ENCODE assay signal across 9 cellular contexts in the genomic region with DNA sequence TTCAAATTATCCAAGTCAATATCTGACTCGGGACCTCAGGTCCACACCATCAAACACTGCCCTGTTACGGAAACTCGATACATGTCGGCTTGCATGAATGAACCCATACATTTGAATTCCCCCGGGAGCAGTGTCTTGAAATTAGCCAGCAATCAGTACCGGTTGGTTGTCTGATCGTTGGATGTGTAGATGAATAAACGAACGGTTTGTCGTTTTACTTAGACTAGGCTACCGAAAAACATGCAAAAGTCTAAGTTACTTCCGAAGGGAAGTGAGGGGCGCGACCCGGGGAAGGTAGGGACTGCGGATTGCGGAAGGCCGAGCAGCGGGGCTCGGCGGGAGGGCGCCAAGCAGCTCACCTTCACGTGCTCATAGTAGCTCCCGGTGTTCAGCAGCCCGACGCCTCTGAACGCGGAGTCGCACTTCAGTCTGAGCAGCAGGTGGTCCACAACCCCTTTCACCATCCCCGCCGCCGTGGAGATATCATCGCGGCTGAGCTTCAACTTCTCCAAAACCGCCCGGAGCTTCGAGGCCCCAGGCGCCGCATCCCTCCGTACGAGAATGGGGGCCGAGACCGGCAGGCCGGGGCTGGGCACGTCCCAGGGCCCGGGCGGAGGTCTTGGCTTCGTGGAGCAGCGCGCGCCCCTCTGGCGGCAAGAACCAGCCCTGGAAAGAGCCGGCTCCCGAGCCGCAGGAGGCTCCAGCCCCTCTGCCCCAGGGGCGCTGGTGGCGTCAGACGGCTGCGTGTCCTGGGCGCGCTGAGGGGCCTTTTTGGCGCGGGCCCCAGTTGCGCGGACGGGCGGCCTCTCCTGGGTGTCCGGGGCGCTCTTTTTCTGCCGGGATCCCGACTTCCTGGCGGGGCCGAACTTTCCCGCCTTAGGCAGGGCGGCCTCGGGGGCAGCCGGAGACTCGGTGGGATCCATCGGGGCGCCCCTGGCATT. TPM values are rescaled to one million over a fixed set of nuclear protein-coding genes. Genes with fewer than 3 reads are reported as not detected.
DNase-seq lines count a peak whose midpoint lies in the region; ATAC-seq lines count a peak whose summit lies in the region.
"Had no signal": no experiment of that assay in that cellular context is flagged by ENCODE, and none has a peak within 500 bp of the region (broad histone marks: within the 10 kb centered on the region; RNA-seq: fewer than 3 reads in every experiment).

No MANE protein-coding gene starts in this region.

- peaks cover 0 to 20% of the 10 kb centered on the region in 2 donors for H3K36me3 Mint-ChIP-seq in CD4-positive, alpha-beta memory T cell
- peaks cover 35% of the 10 kb centered on the region for H3K36me3 Mint-ChIP-seq in activated naive CD8-positive, alpha-beta T cell treated with anti-CD3 and anti-CD28 coated beads for 36 hours

- DNase-seq in CD4-positive, alpha-beta memory T cell, result peak; percentile 41 to 64 (median 49)
- DNase-seq in SJCRH30, result peak; percentile 30 to 50
- DNase-seq in activated naive CD8-positive, alpha-beta T cell treated with anti-CD3 and anti-CD28 coated beads for 36 hours, result peak; percentile 61
- DNase-seq in Right ventricle myocardium superior, result peak; percentile 68
- peak; percentile 86 for DNase-seq in posterior vena cava (ENCODE audit: low spot score)
- DNase-seq in cerebellar nuclear complex (lab: John Stamatoyannopoulos, UW), result no peak

- CTCF ChIA-PET in CD4-positive, alpha-beta memory T cell (lab: Charles Lee; ENCODE audit: partially characterized antibody), result interaction anchor here (1.0 to 3.9 kb wide), 15 partner anchors 10 to 201 kb away, joined by 3 to 42 read pairs (median 4); a partner anchor contains a TSS

- H3K4me3 Mint-ChIP-seq in CD4-positive, alpha-beta memory T cell, result peak overlapping the region; percentile 90 to 99 (median 97)
- peak overlapping the region; percentile 95 for H3K4me3 Mint-ChIP-seq in activated naive CD8-positive, alpha-beta T cell treated with anti-CD3 and anti-CD28 coated beads for 36 hours

- no peaks in the 10 kb centered on the region for H3K27me3 ChIP-seq in CD4-positive, alpha-beta memory T cell (ENCODE audit: insufficient read depth, low read length)
- H3K27me3 ChIP-seq in SJCRH30, result no peaks in the 10 kb centered on the region

- H3K27ac ChIP-seq in CD4-positive, alpha-beta memory T cell (ENCODE audit: low read depth, low read length), result peak overlapping the region; percentile 92
- H3K27ac ChIP-seq in SJCRH30, result peak overlapping the region; percentile 93
- H3K27ac ChIP-seq: SJSA1 had no signal

- ATAC-seq in GM19397 (IDR thresholded peaks at IDR 0.05; ENCODE audit: unreplicated experiment), result peak; percentile 65
- ATAC-seq in HG03565 (IDR thresholded peaks at IDR 0.05; ENCODE audit: unreplicated experiment), result peak; percentile 34
- peak; percentile 78 for ATAC-seq in Right ventricle myocardium superior (ENCODE audit: poor library complexity)

- H3K36me3 ChIP-seq in CD4-positive, alpha-beta memory T cell (ENCODE audit: insufficient read depth, low read length), result no peaks in the 10 kb centered on the region
- H3K36me3 ChIP-seq in SJCRH30, result no peaks in the 10 kb centered on the region
- H3K36me3 ChIP-seq: SJSA1 had no signal

- H3K4me3 ChIP-seq in CD4-positive, alpha-beta memory T cell (ENCODE audit: low read length in 2 of 2), result peak overlapping the region; percentile 97 to 98
- peak overlapping the region; percentile 72 for H3K4me3 ChIP-seq in SJCRH30
- H3K4me3 ChIP-seq: SJSA1 had no signal

- peaks cover 32% of the 10 kb centered on the region for H3K4me1 ChIP-seq in CD4-positive, alpha-beta memory T cell (ENCODE audit: insufficient read depth, low read length)
- no peaks in the 10 kb centered on the region for H3K4me1 ChIP-seq in SJCRH30
- H3K4me1 ChIP-seq: SJSA1 had no signal

- intact Hi-C loops in CD4-positive, alpha-beta memory T cell (cut with micrococcal nuclease), result loop anchor here (1.0 to 5.0 kb wide), 5 partner anchors 10 to 189 kb away; a partner anchor contains a TSS
- intact Hi-C loops in Right ventricle myocardium superior (cut with DNase I) (no loop called here), posterior vena cava (cut with DNase I) (no loop called here)

- H3K9me3 Mint-ChIP-seq in CD4-positive, alpha-beta memory T cell, result peaks cover 0 to 2% (median 0%) of the 10 kb centered on the region in 8 donors
- peaks cover 2% of the 10 kb centered on the region for H3K9me3 Mint-ChIP-seq in activated naive CD8-positive, alpha-beta T cell treated with anti-CD3 and anti-CD28 coated beads for 36 hours

- no peaks in the 10 kb centered on the region for H3K27me3 Mint-ChIP-seq in CD4-positive, alpha-beta memory T cell
- H3K27me3 Mint-ChIP-seq in activated naive CD8-positive, alpha-beta T cell treated with anti-CD3 and anti-CD28 coated beads for 36 hours, result no peaks in the 10 kb centered on the region

- POLR2A ChIA-PET in CD4-positive, alpha-beta memory T cell (lab: Charles Lee; ENCODE audit: partially characterized antibody), result interaction anchor here (0.6 to 3.8 kb wide), 25 partner anchors 10 to 271 kb away, joined by 3 to 135 read pairs (median 5); a partner anchor contains a TSS

- H3K9me3 ChIP-seq in CD4-positive, alpha-beta memory T cell (ENCODE audit: control insufficient read depth in 1 of 2, low read length in 2 of 2), result no peaks in the 10 kb centered on the region
- no peaks in the 10 kb centered on the region for H3K9me3 ChIP-seq in SJCRH30 (replicated peaks)

- peaks cover 14 to 44% (median 24%) of the 10 kb centered on the region in 4 donors for H3K4me1 Mint-ChIP-seq in CD4-positive, alpha-beta memory T cell
- H3K4me1 Mint-ChIP-seq in activated naive CD8-positive, alpha-beta T cell treated with anti-CD3 and anti-CD28 coated beads for 36 hours, result peaks cover 18% of the 10 kb centered on the region

- H3K27ac Mint-ChIP-seq in CD4-positive, alpha-beta memory T cell, result peak overlapping the region; percentile 88 to 97 (median 92)
- H3K27ac Mint-ChIP-seq in activated naive CD8-positive, alpha-beta T cell treated with anti-CD3 and anti-CD28 coated beads for 36 hours, result peak overlapping the region; percentile 88

RNA-seq across cellular contexts. Expression of a gene that starts 0.7 kb away (rescaled TPM):
- 10 to 100 TPM; 16.4 to 17.8 TPM for total RNA-seq in CD4-positive, alpha-beta memory T cell
- 10 to 100 TPM in 1 of 2 donors, 1 to 10 TPM in 1; 6.4 to 19.9 TPM for polyA plus RNA-seq in CD4-positive, alpha-beta memory T cell
- 16.5 and 17.9 TPM in 2 replicates for total RNA-seq in SJCRH30 (2014; rRNA removed; shearing (Covaris generic))
- total RNA-seq in activated naive CD8-positive, alpha-beta T cell treated with anti-CD3 and anti-CD28 coated beads for 36 hours, result 10 to 100 TPM; 27.9 to 29.5 TPM
- total RNA-seq in Right ventricle myocardium superior, result 0.81 TPM
- 1 to 10 TPM; 5.3 to 6.2 TPM for total RNA-seq in posterior vena cava

RNA-seq across cellular contexts. Expression of a gene that starts 10.1 kb away (rescaled TPM):
- 10 to 100 TPM; 98.9 to 99.8 TPM for total RNA-seq in CD4-positive, alpha-beta memory T cell
- 10 to 100 TPM; 31.7 to 40.9 TPM for polyA plus RNA-seq in CD4-positive, alpha-beta memory T cell
- 26.9 and 41.1 TPM in 2 replicates for total RNA-seq in SJCRH30 (2014; rRNA removed; shearing (Covaris generic))
- 10 to 100 TPM; 48.9 to 51.2 TPM for total RNA-seq in activated naive CD8-positive, alpha-beta T cell treated with anti-CD3 and anti-CD28 coated beads for 36 hours
- total RNA-seq in Right ventricle myocardium superior, result 24.9 TPM
- 10 to 100 TPM; 18.3 to 20.6 TPM for total RNA-seq in posterior vena cava

RNA-seq across cellular contexts. Expression of a gene that starts 56.8 kb away (rescaled TPM):
- total RNA-seq in CD4-positive, alpha-beta memory T cell, result 1 to 10 TPM in 1 of 2 experiments, under 1 TPM in 1; 0.81 to 1.9 TPM
- under 1 TPM; 0.49 to 0.70 TPM for polyA plus RNA-seq in CD4-positive, alpha-beta memory T cell
- total RNA-seq in SJCRH30 (2014; rRNA removed; shearing (Covaris generic)), result not detected in 2 replicates
- under 1 TPM; 0.39 to 0.44 TPM for total RNA-seq in activated naive CD8-positive, alpha-beta T cell treated with anti-CD3 and anti-CD28 coated beads for 36 hours
- total RNA-seq in Right ventricle myocardium superior (0.62 TPM), posterior vena cava (1 to 10 TPM in 1 of 2 donors, under 1 TPM in 1; 0.43 to 1.3 TPM)
- total RNA-seq: SJSA1 had no signal

Comparison
In these comparisons a context has a peak if more than half of its experiments do, and no peak if none do; other contexts are left out.
1. DNase-seq: peak in CD4-positive, alpha-beta memory T cell (5 of 5), SJCRH30 (2 of 2), activated naive CD8-positive, alpha-beta T cell treated with anti-CD3 and anti-CD28 coated beads for 36 hours (single experiment), Right ventricle myocardium superior (single experiment) and posterior vena cava (single experiment); none in cerebellar nuclear complex (0 of 2).
2. Peak in every context shown above with its lines, with median percentiles within 50 percentile points of each other: ATAC-seq.